16 cellular contexts compared by ENCODE assay signal in the genomic region with DNA sequence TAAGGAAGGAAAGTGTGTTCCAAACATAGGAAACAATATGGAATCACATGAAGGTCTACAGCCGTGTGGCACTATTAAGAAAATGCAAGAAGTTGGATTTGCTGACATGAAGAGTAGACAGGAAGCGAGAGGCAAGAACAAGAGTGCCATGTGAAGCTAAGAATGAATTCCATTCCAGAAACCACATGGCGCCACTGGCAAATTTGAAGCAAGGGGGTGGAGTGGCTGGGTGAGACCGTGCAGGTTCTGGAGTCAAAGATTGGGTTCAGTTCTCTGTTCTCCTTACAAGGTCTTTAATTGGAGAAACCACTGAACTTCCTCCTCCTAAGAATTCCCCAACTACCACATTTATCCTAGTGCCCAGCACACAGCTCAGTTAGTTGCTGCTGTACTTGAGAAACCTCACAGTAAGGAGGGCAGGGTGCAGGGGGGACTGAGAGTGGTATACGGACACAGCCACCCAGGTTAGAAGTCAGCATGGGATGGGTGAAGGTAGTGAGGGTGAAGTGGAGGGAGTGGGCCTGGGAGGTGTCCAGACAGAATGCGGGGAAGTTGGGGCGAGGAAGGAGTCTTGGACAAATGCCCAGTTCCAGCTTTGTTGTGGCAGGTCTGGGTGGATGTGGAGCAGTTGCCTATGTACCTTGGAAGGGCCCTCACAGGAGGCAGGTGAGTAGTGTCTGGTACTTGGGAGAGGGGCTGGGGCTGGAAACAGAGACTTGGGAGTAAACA.
"Had no signal": no experiment of that assay in that cellular context is flagged by ENCODE, and none has a peak within 500 bp of the region (broad histone marks: within the 10 kb centered on the region; RNA-seq: fewer than 3 reads in every experiment).

No MANE protein-coding gene starts in this region.

- H3K4me3 ChIP-seq: coronary artery, mucosa of descending colon, skin epidermis, thyroid gland, uterus had no signal

- H3K27ac Mint-ChIP-seq: T-helper 2 cell treated with Interferon-gamma antibody and Interleukin-4, amounts not matched to agents 5 μg/mL and 100 μg/mL, for 36 hours had no signal

- DNase-seq: activated CD4-positive, alpha-beta memory T cell treated with anti-CD3 and anti-CD28 coated beads, Interleukin-2, amount 10 ng/mL, durations not matched to agents 7 days and 5 days; activated naive CD4-positive, alpha-beta T cell treated with Interleukin-2 at 50 U/mL for 16 hours; activated T-cell treated with anti-CD3 and anti-CD28 coated beads, Interleukin-2, amount 50 U/mL, for 48 hours; caudate nucleus; effector memory CD4-positive, alpha-beta T cell; hypothalamus; kidney glomerular epithelial cell; mucosa of descending colon; naive thymus-derived CD8-positive, alpha-beta T cell; posterior cingulate gyrus; uterus had no signal

- H3K9me3 Mint-ChIP-seq: naive thymus-derived CD8-positive, alpha-beta T cell had no signal

- H3K9me3 ChIP-seq: mucosa of descending colon, neutrophil, thyroid gland, uterus had no signal

- H3K27ac ChIP-seq: coronary artery, neutrophil, skin epidermis, thyroid gland, uterus had no signal

- H3K27me3 ChIP-seq: neutrophil, thyroid gland, uterus had no signal

- H3K4me3 Mint-ChIP-seq: activated CD4-positive, alpha-beta memory T cell treated with anti-CD3 and anti-CD28 coated beads, Interleukin-2, amount 10 ng/mL, durations not matched to agents 7 days and 5 days; naive thymus-derived CD8-positive, alpha-beta T cell; T-helper 2 cell treated with Interferon-gamma antibody and Interleukin-4, amounts not matched to agents 5 μg/mL and 100 μg/mL, for 36 hours had no signal

- H3K36me3 ChIP-seq: neutrophil, thyroid gland, uterus had no signal

- H3K27me3 Mint-ChIP-seq: activated CD4-positive, alpha-beta memory T cell treated with anti-CD3 and anti-CD28 coated beads, Interleukin-2, amount 10 ng/mL, durations not matched to agents 7 days and 5 days; naive thymus-derived CD8-positive, alpha-beta T cell had no signal

- ATAC-seq: mucosa of descending colon; naive thymus-derived CD8-positive, alpha-beta T cell had no signal
